In genomic region chr1:44472614-44473262, GRCh38 we compare ENCODE assay signal across 16 cellular contexts.
A peak's percentile ranks its signal among the peaks of the same experiment; 100 is the strongest.
DNase-seq lines count a peak whose midpoint lies in the region; ATAC-seq and FAIRE-seq lines count a peak whose summit lies in the region.
"Had no signal": no experiment of that assay in that cellular context is flagged by ENCODE, and none has a peak within 500 bp of the region (broad histone marks: within the 10 kb centered on the region; RNA-seq: fewer than 3 reads in every experiment).

No MANE protein-coding gene starts in this region.

- H3K4me1 ChIP-seq in mononuclear cell (ENCODE audit: insufficient read depth, low read length), result peaks cover 12% of the 10 kb centered on the region

- H3K36me3 Mint-ChIP-seq in activated naive CD8-positive, alpha-beta T cell treated with anti-CD3 and anti-CD28 coated beads, Interleukin-2, amount 10 ng/mL, durations not matched to agents 7 days and 5 days, result no peaks in the 10 kb centered on the region
- no peaks in the 10 kb centered on the region for H3K36me3 Mint-ChIP-seq in activated naive CD8-positive, alpha-beta T cell treated with anti-CD3 and anti-CD28 coated beads for 36 hours
- no peaks in the 10 kb centered on the region for H3K36me3 Mint-ChIP-seq in activated T-helper 17 cell treated with anti-CD3 and anti-CD28 coated beads, Interleukin-2, amount 50 U/mL, for 72 hours (ENCODE audit: low read depth)

- peaks cover 12% of the 10 kb centered on the region for H3K27me3 Mint-ChIP-seq in activated naive CD8-positive, alpha-beta T cell treated with anti-CD3 and anti-CD28 coated beads, Interleukin-2, amount 10 ng/mL, durations not matched to agents 7 days and 5 days
- H3K27me3 Mint-ChIP-seq in activated naive CD8-positive, alpha-beta T cell treated with anti-CD3 and anti-CD28 coated beads for 36 hours, result peaks cover 15% of the 10 kb centered on the region
- H3K27me3 Mint-ChIP-seq in activated T-helper 17 cell treated with anti-CD3 and anti-CD28 coated beads, Interleukin-2, amount 50 U/mL, for 72 hours, result peaks cover 24% of the 10 kb centered on the region

- H3K27ac Mint-ChIP-seq in activated naive CD8-positive, alpha-beta T cell treated with anti-CD3 and anti-CD28 coated beads, Interleukin-2, amount 10 ng/mL, durations not matched to agents 7 days and 5 days, result no peak overlapping the region
- no peak overlapping the region for H3K27ac Mint-ChIP-seq in activated naive CD8-positive, alpha-beta T cell treated with anti-CD3 and anti-CD28 coated beads for 36 hours
- no peak overlapping the region for H3K27ac Mint-ChIP-seq in activated T-helper 17 cell treated with anti-CD3 and anti-CD28 coated beads, Interleukin-2, amount 50 U/mL, for 72 hours
- H3K27ac Mint-ChIP-seq: activated naive CD8-positive, alpha-beta T cell; dendritic cell treated with granulocyte-macrophage colony-stimulating factor and Interleukin-4, amounts not matched to agents 40 ng/mL and 50 ng/mL, for 4 days; progenitor cell of endocrine pancreas had no signal

- H3K4me3 Mint-ChIP-seq in activated naive CD8-positive, alpha-beta T cell treated with anti-CD3 and anti-CD28 coated beads, Interleukin-2, amount 10 ng/mL, durations not matched to agents 7 days and 5 days, result peak overlapping the region; percentile 55
- H3K4me3 Mint-ChIP-seq in activated naive CD8-positive, alpha-beta T cell treated with anti-CD3 and anti-CD28 coated beads for 36 hours, result no peak overlapping the region
- peak overlapping the region; percentile 52 for H3K4me3 Mint-ChIP-seq in activated T-helper 17 cell treated with anti-CD3 and anti-CD28 coated beads, Interleukin-2, amount 50 U/mL, for 72 hours
- H3K4me3 Mint-ChIP-seq: activated naive CD8-positive, alpha-beta T cell; dendritic cell treated with granulocyte-macrophage colony-stimulating factor and Interleukin-4, amounts not matched to agents 40 ng/mL and 50 ng/mL, for 4 days had no signal

- no peaks in the 10 kb centered on the region for H3K9me3 ChIP-seq in mononuclear cell (ENCODE audit: low read depth, low read length)
- H3K9me3 ChIP-seq: tibial artery had no signal

- no peaks in the 10 kb centered on the region for H3K27me3 ChIP-seq in mononuclear cell (ENCODE audit: insufficient read depth, low read length)
- H3K27me3 ChIP-seq: tibial artery had no signal

- peak overlapping the region; percentile 11 for H3K4me3 ChIP-seq in mononuclear cell (ENCODE audit: low read length)
- H3K4me3 ChIP-seq: left ventricle myocardium inferior, tibial artery had no signal

- DNase-seq in activated naive CD8-positive, alpha-beta T cell treated with anti-CD3 and anti-CD28 coated beads, Interleukin-2, amount 10 ng/mL, durations not matched to agents 7 days and 5 days, result no peak
- no peak for DNase-seq in activated naive CD8-positive, alpha-beta T cell treated with anti-CD3 and anti-CD28 coated beads for 36 hours
- no peak for DNase-seq in urothelium cell line (ENCODE audit: low spot score)
- no peak for DNase-seq in T-helper 9 cell
- DNase-seq in NCI-H1694 treated with DMSO at 0.1 percent for 48 hours (lab: John Stamatoyannopoulos, UW), result no peak
- no peak for DNase-seq in midbrain (lab: John Stamatoyannopoulos, UW)
- DNase-seq: ACHN, DMS53, left ventricle myocardium inferior, NCI-H1417 treated with DMSO at 0.1 percent for 48 hours, tibial artery had no signal

- POLR2A ChIA-PET in activated naive CD8-positive, alpha-beta T cell treated with anti-CD3 and anti-CD28 coated beads, Interleukin-2, amount 10 ng/mL, durations not matched to agents 7 days and 5 days (lab: Charles Lee), result no interaction called here

- peak; percentile 23 for FAIRE-seq in urothelium cell line (lab: Jason Lieb, UNC)

- no peaks in the 10 kb centered on the region for H3K9me3 Mint-ChIP-seq in activated naive CD8-positive, alpha-beta T cell treated with anti-CD3 and anti-CD28 coated beads, Interleukin-2, amount 10 ng/mL, durations not matched to agents 7 days and 5 days
- peaks cover 9% of the 10 kb centered on the region for H3K9me3 Mint-ChIP-seq in activated naive CD8-positive, alpha-beta T cell treated with anti-CD3 and anti-CD28 coated beads for 36 hours
- H3K9me3 Mint-ChIP-seq in activated T-helper 17 cell treated with anti-CD3 and anti-CD28 coated beads, Interleukin-2, amount 50 U/mL, for 72 hours, result no peaks in the 10 kb centered on the region
- H3K9me3 Mint-ChIP-seq: dendritic cell treated with granulocyte-macrophage colony-stimulating factor and Interleukin-4, amounts not matched to agents 40 ng/mL and 50 ng/mL, for 4 days had no signal

- ATAC-seq in activated naive CD8-positive, alpha-beta T cell treated with anti-CD3 and anti-CD28 coated beads, Interleukin-2, amount 10 ng/mL, durations not matched to agents 7 days and 5 days (ENCODE audit: low read depth), result peak; percentile 39
- peak; percentile 34 for ATAC-seq in activated T-helper 17 cell treated with anti-CD3 and anti-CD28 coated beads, Interleukin-2, amount 50 U/mL, for 72 hours (replicated peaks)

- peaks cover 9% of the 10 kb centered on the region for H3K4me1 Mint-ChIP-seq in activated naive CD8-positive, alpha-beta T cell treated with anti-CD3 and anti-CD28 coated beads, Interleukin-2, amount 10 ng/mL, durations not matched to agents 7 days and 5 days
- peaks cover 11% of the 10 kb centered on the region for H3K4me1 Mint-ChIP-seq in activated naive CD8-positive, alpha-beta T cell treated with anti-CD3 and anti-CD28 coated beads for 36 hours
- no peaks in the 10 kb centered on the region for H3K4me1 Mint-ChIP-seq in activated T-helper 17 cell treated with anti-CD3 and anti-CD28 coated beads, Interleukin-2, amount 50 U/mL, for 72 hours
